In the genomic region with DNA sequence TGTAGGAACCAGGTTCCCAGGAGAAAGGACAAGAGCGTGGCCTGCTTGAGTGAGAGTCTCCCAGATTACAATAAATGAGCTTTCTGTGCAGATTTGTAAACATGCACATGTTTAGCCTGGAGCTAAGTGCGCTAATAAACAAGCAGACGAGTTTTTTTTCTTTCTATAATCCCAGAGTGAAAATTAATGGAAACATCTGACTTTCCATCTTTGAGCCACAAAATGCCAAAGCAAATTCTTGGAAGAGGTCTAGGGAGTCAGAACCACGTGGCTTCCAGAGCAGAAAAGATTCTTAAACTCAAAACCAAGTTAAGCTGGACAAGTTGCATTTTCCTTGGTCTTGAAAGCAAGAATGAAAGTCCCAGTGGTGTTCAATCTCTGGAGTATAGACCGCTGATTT, we compare ENCODE assay signal across 2 cellular contexts.
TF ChIP-seq lines count a peak whose summit lies in the region.

No MANE protein-coding gene starts in this region.

TF ChIP-seq in A549, 52 proteins besides CTCF, POLR2A, EP300 and RAD21:
- TF ChIP-seq KDM5A (IDR thresholded peaks at IDR 0.05) (no peak), FOXS1 (CRISPR knock-in tag; IDR thresholded peaks at IDR 0.05) (no peak), MYC (IDR thresholded peaks at IDR 0.05; ENCODE audit: borderline replicate concordance, low read length) (no peak), ZSCAN20 (CRISPR knock-in tag; IDR thresholded peaks at IDR 0.05) (no peak), RARB (CRISPR knock-in tag; IDR thresholded peaks at IDR 0.05) (no peak), GATA3 (IDR thresholded peaks at IDR 0.05; ENCODE audit: borderline replicate concordance) (no peak)

TF ChIP-seq in endothelial cell of umbilical vein, 7 proteins besides CTCF, POLR2A, EP300 and RAD21:
- TF ChIP-seq GATA2 (IDR thresholded peaks at IDR 0.05; ENCODE audit: insufficient read depth, insufficient read length, low read depth, low read length) (no peak), EZH2 (IDR thresholded peaks at IDR 0.05; ENCODE audit: borderline replicate concordance, low read depth, low read length, severe bottlenecking) (no peak), POLR2AphosphoS5 (IDR thresholded peaks at IDR 0.05; ENCODE audit: insufficient read depth, low read depth, low read length) (no peak), FOS (IDR thresholded peaks at IDR 0.05; ENCODE audit: borderline replicate concordance, insufficient read depth, low read length) (no peak)
- TF ChIP-seq, protein P1, sequence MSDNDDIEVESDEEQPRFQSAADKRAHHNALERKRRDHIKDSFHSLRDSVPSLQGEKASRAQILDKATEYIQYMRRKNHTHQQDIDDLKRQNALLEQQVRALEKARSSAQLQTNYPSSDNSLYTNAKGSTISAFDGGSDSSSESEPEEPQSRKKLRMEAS (IDR thresholded peaks at IDR 0.05; ENCODE audit: insufficient read depth, insufficient read length), result no peak
